21 cellular contexts compared by ENCODE assay signal in the genomic region with DNA sequence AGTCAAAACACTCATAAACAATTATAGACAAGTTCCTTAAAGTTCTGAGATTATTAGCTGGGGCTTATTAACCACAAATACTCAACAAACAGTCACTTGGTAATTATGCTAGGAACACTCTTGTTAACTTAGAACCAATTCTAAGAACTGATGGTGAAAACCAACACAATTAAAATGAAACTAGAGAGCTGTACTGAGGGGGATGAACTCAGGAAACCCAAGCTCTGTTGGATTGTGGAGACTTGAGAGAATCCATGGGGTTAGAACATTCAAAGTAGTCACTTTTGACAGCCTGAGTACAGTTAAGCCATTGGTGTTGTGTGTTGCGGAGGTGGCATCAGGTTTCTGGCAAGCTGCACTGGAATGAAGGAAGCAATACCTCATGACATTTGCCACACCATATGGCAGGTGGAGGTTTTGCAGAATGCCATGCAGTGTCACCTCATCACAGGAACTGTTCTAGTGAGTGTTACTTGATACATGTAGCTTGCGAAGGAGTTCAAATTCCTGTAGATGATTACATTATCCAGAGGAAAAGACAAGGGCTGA.
DNase-seq lines count a peak whose midpoint lies in the region; ATAC-seq and TF ChIP-seq lines count a peak whose summit lies in the region.
"Had no signal": no experiment of that assay in that cellular context is flagged by ENCODE, and none has a peak within 500 bp of the region (broad histone marks: within the 10 kb centered on the region; RNA-seq: fewer than 3 reads in every experiment).

No MANE protein-coding gene starts in this region.

- ATAC-seq in activated CD8-positive, alpha-beta T cell treated with anti-CD3 and anti-CD28 coated beads for 36 hours = no peak
- no peak for ATAC-seq in lower lobe of right lung
- ATAC-seq: stimulated activated naive CD8-positive, alpha-beta T cell treated with anti-CD3 and anti-CD28 coated beads, Interleukin-15, Interleukin-2, amounts not matched to agents 100 U/mL and 50 U/mL, for 24 hours had no signal

- no peaks in the 10 kb centered on the region for H3K27me3 ChIP-seq in GM06990 (replicated peaks; ENCODE audit: control insufficient read depth, insufficient read depth, low read length)
- H3K27me3 ChIP-seq in lower lobe of right lung (ENCODE audit: low read depth) = no peaks in the 10 kb centered on the region
- H3K27me3 ChIP-seq: spleen had no signal

- H3K9me3 ChIP-seq in lower lobe of right lung = no peaks in the 10 kb centered on the region
- H3K9me3 ChIP-seq: HAP-1, spleen had no signal

- DNase-seq in Calu3 (peak; percentile 2), GM06990 (ENCODE audit: extremely low read depth, insufficient read length) (peak; percentile 30), NCI-H69 (lab: John Stamatoyannopoulos, UW) (peak; percentile 67), left kidney (ENCODE audit: low read depth, low spot score) (peak; percentile 90), lower lobe of right lung (no peak)
- DNase-seq in activated CD4-positive, CD25-positive, alpha-beta regulatory T cell treated with anti-CD3 and anti-CD28 coated beads, Interleukin-2, amount 50 U/mL, for 72 hours = no peak
- DNase-seq in activated CD8-positive, alpha-beta T cell treated with anti-CD3 and anti-CD28 coated beads for 36 hours = no peak
- no peak for DNase-seq in activated effector memory CD4-positive, alpha-beta T cell treated with anti-CD3 and anti-CD28 coated beads, Interleukin-2, amount 50 U/mL, for 16 hours
- DNase-seq: activated CD4-positive, alpha-beta memory T cell treated with anti-CD3 and anti-CD28 coated beads, Interleukin-2, amount 10 ng/mL, durations not matched to agents 7 days and 5 days; activated gamma-delta T cell; activated T-cell treated with anti-CD3 and anti-CD28 coated beads for 4 hours; dermis blood vessel endothelial cell; left ventricle myocardium inferior; NCI-H1417; NCI-H345; spleen; stimulated activated CD4-positive, alpha-beta T cell treated with anti-CD3 and anti-CD28 coated beads, Interleukin-4, amount 100 ng/mL, for 24 hours; stimulated activated naive CD8-positive, alpha-beta T cell treated with anti-CD3 and anti-CD28 coated beads, Interleukin-15, Interleukin-2, amounts not matched to agents 100 U/mL and 50 U/mL, for 24 hours had no signal

- H3K4me3 ChIP-seq in GM06990 (replicated peaks; ENCODE audit: low read depth, low read length) (no peak overlapping the region), lower lobe of right lung (no peak overlapping the region)
- H3K4me3 ChIP-seq: HAP-1, left ventricle myocardium inferior, SK-N-MC, spleen had no signal

- no peak overlapping the region for H3K27ac ChIP-seq in lower lobe of right lung
- H3K27ac ChIP-seq: left ventricle myocardium inferior, SK-N-MC, spleen had no signal

- peaks cover 6% of the 10 kb centered on the region for H3K4me1 ChIP-seq in lower lobe of right lung
- H3K4me1 ChIP-seq: HAP-1, spleen had no signal

- peaks cover 11% of the 10 kb centered on the region for H3K4me1 Mint-ChIP-seq in Calu3 (ENCODE audit: low read depth, unreplicated experiment)
- no peaks in the 10 kb centered on the region for H3K4me1 Mint-ChIP-seq in activated CD8-positive, alpha-beta T cell treated with anti-CD3 and anti-CD28 coated beads for 36 hours (ENCODE audit: low read depth)
- H3K4me1 Mint-ChIP-seq: activated CD4-positive, alpha-beta memory T cell treated with anti-CD3 and anti-CD28 coated beads, Interleukin-2, amount 10 ng/mL, durations not matched to agents 7 days and 5 days; CD14-positive monocyte had no signal

- H3K36me3 ChIP-seq in GM06990 (ENCODE audit: control insufficient read depth, insufficient read depth, low read length) (no peaks in the 10 kb centered on the region), lower lobe of right lung (no peaks in the 10 kb centered on the region)
- H3K36me3 ChIP-seq: HAP-1, left ventricle myocardium inferior, spleen had no signal

- intact Hi-C loops in Calu3 (cut with micrococcal nuclease; ENCODE audit: unreplicated experiment) = no loop called here
- intact Hi-C loops in activated CD8-positive, alpha-beta T cell treated with anti-CD3 and anti-CD28 coated beads for 36 hours (cut with micrococcal nuclease) = no loop called here
- intact Hi-C loops in lower lobe of right lung (cut with DNase I) = no loop called here

- POLR2A ChIA-PET in activated CD8-positive, alpha-beta T cell treated with anti-CD3 and anti-CD28 coated beads for 36 hours (lab: Charles Lee) = no interaction called here

- H3K27me3 Mint-ChIP-seq in Calu3 (ENCODE audit: unreplicated experiment) = no peaks in the 10 kb centered on the region
- no peaks in the 10 kb centered on the region for H3K27me3 Mint-ChIP-seq in activated CD8-positive, alpha-beta T cell treated with anti-CD3 and anti-CD28 coated beads for 36 hours

- no TSS peak for BruUV-seq in Calu3 (replicated peaks; lab: Mats Ljungman, UMichigan)

- H3K27ac Mint-ChIP-seq in Calu3 (ENCODE audit: unreplicated experiment) = no peak overlapping the region
- no peak overlapping the region for H3K27ac Mint-ChIP-seq in activated CD8-positive, alpha-beta T cell treated with anti-CD3 and anti-CD28 coated beads for 36 hours
- H3K27ac Mint-ChIP-seq: activated CD4-positive, alpha-beta memory T cell treated with anti-CD3 and anti-CD28 coated beads, Interleukin-2, amount 10 ng/mL, durations not matched to agents 7 days and 5 days; CD14-positive monocyte had no signal

- peaks cover 7% of the 10 kb centered on the region for H3K9me3 Mint-ChIP-seq in Calu3 (ENCODE audit: low read depth, unreplicated experiment)
- H3K9me3 Mint-ChIP-seq in activated CD8-positive, alpha-beta T cell treated with anti-CD3 and anti-CD28 coated beads for 36 hours = no peaks in the 10 kb centered on the region
- H3K9me3 Mint-ChIP-seq: activated CD4-positive, alpha-beta memory T cell treated with anti-CD3 and anti-CD28 coated beads, Interleukin-2, amount 10 ng/mL, durations not matched to agents 7 days and 5 days had no signal

- TF ChIP-seq CTCF in Calu3 (IDR thresholded peaks at IDR 0.05; ENCODE audit: unreplicated experiment) (no peak), GM06990 (IDR thresholded peaks at IDR 0.05; ENCODE audit: insufficient read depth, low read length, poor library complexity, severe bottlenecking) (no peak), lower lobe of right lung (IDR thresholded peaks at IDR 0.05) (no peak)
- no peak for TF ChIP-seq CTCF in activated CD8-positive, alpha-beta T cell treated with anti-CD3 and anti-CD28 coated beads for 36 hours (IDR thresholded peaks at IDR 0.05)

- CTCF ChIA-PET in Calu3 (lab: Charles Lee) = no interaction called here
- CTCF ChIA-PET in activated CD8-positive, alpha-beta T cell treated with anti-CD3 and anti-CD28 coated beads for 36 hours (lab: Charles Lee) = no interaction called here

- no peak overlapping the region for H3K4me3 Mint-ChIP-seq in Calu3 (ENCODE audit: low read depth, unreplicated experiment)
- no peak overlapping the region for H3K4me3 Mint-ChIP-seq in activated CD8-positive, alpha-beta T cell treated with anti-CD3 and anti-CD28 coated beads for 36 hours
- H3K4me3 Mint-ChIP-seq: activated CD4-positive, alpha-beta memory T cell treated with anti-CD3 and anti-CD28 coated beads, Interleukin-2, amount 10 ng/mL, durations not matched to agents 7 days and 5 days; CD14-positive monocyte had no signal

- H3K36me3 Mint-ChIP-seq in Calu3 (ENCODE audit: insufficient read depth, unreplicated experiment) = peaks cover 5% of the 10 kb centered on the region
- H3K36me3 Mint-ChIP-seq in activated CD8-positive, alpha-beta T cell treated with anti-CD3 and anti-CD28 coated beads for 36 hours (ENCODE audit: low read depth) = no peaks in the 10 kb centered on the region
- H3K36me3 Mint-ChIP-seq: CD14-positive monocyte had no signal

Comparison
In these comparisons a context has a peak if more than half of its experiments do, and no peak if none do; other contexts are left out.
1. DNase-seq: peak in Calu3 (single experiment), GM06990 (single experiment), NCI-H69 (single experiment) and left kidney (single experiment); none in activated CD4-positive, CD25-positive, alpha-beta regulatory T cell treated with anti-CD3 and anti-CD28 coated beads, Interleukin-2, amount 50 U/mL, for 72 hours (single experiment), activated CD8-positive, alpha-beta T cell treated with anti-CD3 and anti-CD28 coated beads for 36 hours (single experiment), lower lobe of right lung (single experiment) and activated effector memory CD4-positive, alpha-beta T cell treated with anti-CD3 and anti-CD28 coated beads, Interleukin-2, amount 50 U/mL, for 16 hours (single experiment).